14 cellular contexts compared by ENCODE assay signal in the genomic region with DNA sequence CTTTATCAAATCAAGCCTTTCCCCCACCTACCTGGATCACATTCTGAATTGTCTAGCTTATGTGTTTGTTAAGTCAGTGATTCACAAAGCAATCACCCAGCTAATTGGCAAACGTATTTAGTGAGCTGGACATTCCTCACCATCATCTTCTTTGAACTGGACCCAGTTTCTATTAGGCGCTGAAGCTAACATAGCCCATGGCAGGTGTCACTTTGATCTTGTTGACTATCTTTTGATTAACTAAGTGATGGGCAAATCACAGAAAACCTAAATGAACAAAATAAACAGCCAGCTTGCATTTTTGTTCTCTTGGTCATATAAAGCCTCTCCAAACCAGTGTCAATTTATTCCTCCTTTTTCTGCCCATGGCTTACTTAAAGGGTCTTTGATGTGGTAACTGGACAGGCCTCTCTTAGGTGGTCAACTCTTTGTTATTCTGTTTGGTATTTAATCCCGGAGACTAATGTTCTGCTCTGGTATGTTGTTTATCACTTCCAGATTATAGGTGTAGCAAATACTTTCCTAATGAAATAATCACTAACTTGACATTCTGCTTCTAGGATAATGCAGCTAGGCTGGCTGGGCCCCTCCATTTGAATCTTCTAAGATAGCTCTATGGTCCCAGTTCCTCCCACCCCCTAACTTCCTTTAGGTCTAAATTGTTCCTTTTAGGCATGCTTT.
"Had no signal": no experiment of that assay in that cellular context is flagged by ENCODE, and none has a peak within 500 bp of the region (broad histone marks: within the 10 kb centered on the region; RNA-seq: fewer than 3 reads in every experiment).

No MANE protein-coding gene starts in this region.

- H3K9me3 ChIP-seq: gastrocnemius medialis, testis had no signal

- H3K27ac ChIP-seq: cardiac muscle cell, gastrocnemius medialis, testis, WERI-Rb-1 had no signal

- H3K4me1 ChIP-seq: gastrocnemius medialis, testis had no signal

- H3K36me3 ChIP-seq: gastrocnemius medialis, WERI-Rb-1 had no signal

- H3K27me3 ChIP-seq: cardiac muscle cell, gastrocnemius medialis, testis had no signal

- H3K9me3 Mint-ChIP-seq: activated CD4-positive, alpha-beta memory T cell treated with anti-CD3 and anti-CD28 coated beads, Interleukin-2, amount 10 ng/mL, durations not matched to agents 7 days and 5 days; stimulated activated naive CD8-positive, alpha-beta T cell treated with anti-CD3 and anti-CD28 coated beads, Interleukin-15, Interleukin-2, amounts not matched to agents 100 ng/mL and 50 ng/mL, for 24 hours had no signal

- DNase-seq: activated CD8-positive, alpha-beta memory T cell treated with anti-CD3 and anti-CD28 coated beads, Interleukin-2, amount 50 U/mL, for 4 hours; activated naive CD4-positive, alpha-beta T cell; aorta; gastrocnemius medialis; left ventricle myocardium superior; stimulated activated CD4-positive, alpha-beta T cell treated with anti-CD3 and anti-CD28 coated beads, Interleukin-4, amount 100 ng/mL, for 1 hour; stimulated activated CD8-positive, alpha-beta memory T cell treated with anti-CD3 and anti-CD28 coated beads, Interleukin-4, amount 100 ng/mL, for 48 hours; testis; WERI-Rb-1 had no signal

- FAIRE-seq: keratinocyte had no signal

- H3K27ac Mint-ChIP-seq: stimulated activated naive CD8-positive, alpha-beta T cell treated with anti-CD3 and anti-CD28 coated beads, Interleukin-15, Interleukin-2, amounts not matched to agents 100 ng/mL and 50 ng/mL, for 24 hours had no signal

- H3K4me3 ChIP-seq: cardiac muscle cell, gastrocnemius medialis, testis had no signal

- H3K4me3 Mint-ChIP-seq: activated CD4-positive, alpha-beta memory T cell treated with anti-CD3 and anti-CD28 coated beads, Interleukin-2, amount 10 ng/mL, durations not matched to agents 7 days and 5 days; activated CD4-positive, alpha-beta T cell treated with anti-CD3 and anti-CD28 coated beads for 36 hours; stimulated activated naive CD8-positive, alpha-beta T cell treated with anti-CD3 and anti-CD28 coated beads, Interleukin-15, Interleukin-2, amounts not matched to agents 100 ng/mL and 50 ng/mL, for 24 hours had no signal

- ATAC-seq: gastrocnemius medialis, left ventricle myocardium superior had no signal

- H3K27me3 Mint-ChIP-seq: activated CD4-positive, alpha-beta memory T cell treated with anti-CD3 and anti-CD28 coated beads, Interleukin-2, amount 10 ng/mL, durations not matched to agents 7 days and 5 days; activated CD4-positive, alpha-beta T cell treated with anti-CD3 and anti-CD28 coated beads for 36 hours; stimulated activated naive CD8-positive, alpha-beta T cell treated with anti-CD3 and anti-CD28 coated beads, Interleukin-15, Interleukin-2, amounts not matched to agents 100 ng/mL and 50 ng/mL, for 24 hours had no signal
